In genomic region chr1:200247513-200247912, GRCh38 we compare ENCODE assay signal across 20 cellular contexts.
A peak's percentile ranks its signal among the peaks of the same experiment; 100 is the strongest.
DNase-seq lines count a peak whose midpoint lies in the region; ATAC-seq and TF ChIP-seq lines count a peak whose summit lies in the region.
"Had no signal": no experiment of that assay in that cellular context is flagged by ENCODE, and none has a peak within 500 bp of the region (broad histone marks: within the 10 kb centered on the region; RNA-seq: fewer than 3 reads in every experiment).

No MANE protein-coding gene starts in this region.

- H3K4me1 Mint-ChIP-seq in activated CD4-positive, alpha-beta T cell treated with anti-CD3 and anti-CD28 coated beads, Interleukin-2, amount 10 ng/mL, durations not matched to agents 24 days and 14 days: no peaks in the 10 kb centered on the region
- peaks cover 17% of the 10 kb centered on the region for H3K4me1 Mint-ChIP-seq in nephron

- DNase-seq in activated CD4-positive, alpha-beta T cell treated with anti-CD3 and anti-CD28 coated beads, Interleukin-2, amount 10 ng/mL, durations not matched to agents 24 days and 14 days: peak; percentile 49
- DNase-seq in activated CD4-positive, alpha-beta T cell treated with anti-CD3 and anti-CD28 coated beads for 48 hours: no peak
- DNase-seq in NCI-H748 treated with DMSO at 0.1 percent for 48 hours (lab: John Stamatoyannopoulos, UW): peak; percentile 9
- no peak for DNase-seq in NCI-H2171 treated with DMSO at 0.1 percent for 48 hours (lab: John Stamatoyannopoulos, UW)
- DNase-seq in glomerular visceral epithelial cell (ENCODE audit: extremely low spot score): no peak
- DNase-seq: Calu3; CD4-positive, alpha-beta T cell; DND-41; GDM1; KG1; NCI-H1092 treated with DMSO at 0.1 percent for 48 hours; NCI-H1930; Peyer's patch; Right ventricle myocardium superior had no signal

- H3K9me3 Mint-ChIP-seq in activated CD4-positive, alpha-beta T cell treated with anti-CD3 and anti-CD28 coated beads, Interleukin-2, amount 10 ng/mL, durations not matched to agents 24 days and 14 days: no peaks in the 10 kb centered on the region
- H3K9me3 Mint-ChIP-seq in nephron: no peaks in the 10 kb centered on the region
- H3K9me3 Mint-ChIP-seq: CD4-positive, alpha-beta T cell; T-helper 1 cell treated with Interleukin-12 subunit alpha and Interleukin-12 subunit beta and Interleukin-4 antibody, amounts not matched to agents 30 μg/mL and 1 μg/mL, for 36 hours had no signal

- intact Hi-C loops in activated CD4-positive, alpha-beta T cell treated with anti-CD3 and anti-CD28 coated beads, Interleukin-2, amount 10 ng/mL, durations not matched to agents 24 days and 14 days (cut with micrococcal nuclease): no loop called here

- no peak overlapping the region for H3K4me3 Mint-ChIP-seq in activated CD4-positive, alpha-beta T cell treated with anti-CD3 and anti-CD28 coated beads, Interleukin-2, amount 10 ng/mL, durations not matched to agents 24 days and 14 days
- H3K4me3 Mint-ChIP-seq in nephron: peak overlapping the region in 2 of 3 experiments; percentile 18 to 23
- H3K4me3 Mint-ChIP-seq: CD4-positive, alpha-beta T cell; T-helper 1 cell treated with Interleukin-12 subunit alpha and Interleukin-12 subunit beta and Interleukin-4 antibody, amounts not matched to agents 30 μg/mL and 1 μg/mL, for 36 hours had no signal

- no peaks in the 10 kb centered on the region for H3K36me3 Mint-ChIP-seq in activated CD4-positive, alpha-beta T cell treated with anti-CD3 and anti-CD28 coated beads, Interleukin-2, amount 10 ng/mL, durations not matched to agents 24 days and 14 days (ENCODE audit: low read depth)
- H3K36me3 Mint-ChIP-seq in nephron (ENCODE audit: low read depth): no peaks in the 10 kb centered on the region

- H3K27ac Mint-ChIP-seq in activated CD4-positive, alpha-beta T cell treated with anti-CD3 and anti-CD28 coated beads, Interleukin-2, amount 10 ng/mL, durations not matched to agents 24 days and 14 days: no peak overlapping the region
- H3K27ac Mint-ChIP-seq in nephron: no peak overlapping the region
- H3K27ac Mint-ChIP-seq: CD4-positive, alpha-beta T cell; T-helper 1 cell treated with Interleukin-12 subunit alpha and Interleukin-12 subunit beta and Interleukin-4 antibody, amounts not matched to agents 30 μg/mL and 1 μg/mL, for 36 hours had no signal

- ATAC-seq in GM21619 (IDR thresholded peaks at IDR 0.05; ENCODE audit: unreplicated experiment): no peak
- no peak for ATAC-seq in GM18909 (IDR thresholded peaks at IDR 0.05; ENCODE audit: poor library complexity, unreplicated experiment)
- ATAC-seq: A549, SK-N-SH treated with all-trans-retinoic acid at 6 μM for 48 hours had no signal

- TF ChIP-seq CTCF in nephron (IDR thresholded peaks at IDR 0.05; ENCODE audit: unreplicated experiment in 3 of 3): no peak

- H3K27me3 Mint-ChIP-seq in activated CD4-positive, alpha-beta T cell treated with anti-CD3 and anti-CD28 coated beads, Interleukin-2, amount 10 ng/mL, durations not matched to agents 24 days and 14 days: peaks cover 54% of the 10 kb centered on the region
- peaks cover 51% of the 10 kb centered on the region for H3K27me3 Mint-ChIP-seq in nephron (ENCODE audit: low read depth)

Comparison
In these comparisons a context has a peak if more than half of its experiments do, and no peak if none do; other contexts are left out.
1. DNase-seq: peak in activated CD4-positive, alpha-beta T cell treated with anti-CD3 and anti-CD28 coated beads, Interleukin-2, amount 10 ng/mL, durations not matched to agents 24 days and 14 days (single experiment) and NCI-H748 treated with DMSO at 0.1 percent for 48 hours (single experiment); none in activated CD4-positive, alpha-beta T cell treated with anti-CD3 and anti-CD28 coated beads for 48 hours (single experiment), NCI-H2171 treated with DMSO at 0.1 percent for 48 hours (single experiment) and glomerular visceral epithelial cell (single experiment).